8 cellular contexts compared by ENCODE assay signal in the genomic region with DNA sequence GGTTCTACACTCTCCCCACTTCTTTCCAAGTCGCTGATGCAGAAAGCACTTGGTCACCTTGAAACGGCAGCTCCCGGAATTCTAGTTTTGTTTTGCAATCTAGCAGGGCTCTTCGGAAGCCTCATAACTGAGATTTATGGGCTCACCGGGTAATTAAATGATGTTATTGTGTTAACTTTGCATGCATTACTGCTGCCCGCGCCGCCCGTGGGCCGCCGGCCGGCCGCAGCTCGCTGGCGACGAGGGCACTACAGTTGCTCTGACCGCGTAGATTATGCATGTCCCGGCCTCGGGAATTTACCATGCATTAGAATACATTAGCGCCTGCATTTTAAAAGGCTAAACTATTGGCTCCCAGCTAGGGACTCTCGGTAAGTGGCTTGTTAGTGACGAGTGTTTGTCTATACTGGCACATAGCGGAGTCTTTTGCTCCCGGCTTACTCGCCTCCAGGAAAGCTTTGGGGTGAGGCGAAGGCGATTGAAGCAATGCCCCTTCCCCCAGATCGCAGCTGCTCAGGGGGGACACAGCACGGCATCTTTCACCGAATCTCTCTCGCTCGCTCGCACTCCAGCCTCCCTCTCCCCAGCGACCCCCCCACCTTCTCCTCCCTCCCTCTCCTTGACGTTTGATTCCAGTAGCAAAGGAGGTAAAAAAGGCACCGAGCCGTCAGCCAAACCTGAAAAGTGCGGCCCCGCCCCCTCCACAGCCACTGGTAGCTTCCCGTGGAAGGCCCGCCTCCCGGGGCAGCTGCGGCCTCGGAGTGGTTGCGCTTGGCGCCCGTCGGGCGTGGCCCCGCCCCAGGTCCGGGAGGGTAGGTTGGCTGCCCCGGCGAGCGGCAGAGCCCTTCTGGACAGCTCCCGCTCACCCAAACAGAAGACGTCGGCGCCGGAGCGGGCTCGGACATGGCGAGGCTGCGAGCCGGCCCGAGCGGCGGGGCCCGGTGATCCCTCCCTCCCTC. TPM values are rescaled to one million over a fixed set of nuclear protein-coding genes. Genes with fewer than 3 reads are reported as not detected.
DNase-seq lines count a peak whose midpoint lies in the region; ATAC-seq, FAIRE-seq and TF ChIP-seq lines count a peak whose summit lies in the region.

A gene (plus strand): TSS at position 839 of the 959 bp plus-strand sequence. CDS start 343 bp downstream, outside the sequence.

- no peaks in the 10 kb centered on the region for H3K9me3 Mint-ChIP-seq in activated naive CD4-positive, alpha-beta T cell treated with anti-CD3 and anti-CD28 coated beads for 36 hours

- peak within 1 kb of the TSS; percentile 51 for H3K4me3 Mint-ChIP-seq in activated naive CD4-positive, alpha-beta T cell treated with anti-CD3 and anti-CD28 coated beads for 36 hours

- H3K9me3 ChIP-seq in neuron (ENCODE audit: low read length), result no peaks in the 10 kb centered on the region

- no peak within 1 kb of the TSS for H3K27ac ChIP-seq in substantia nigra (ENCODE audit: low read depth, low read length, poor library complexity, severe bottlenecking)

- intact Hi-C loops in activated naive CD4-positive, alpha-beta T cell treated with anti-CD3 and anti-CD28 coated beads for 36 hours (cut with micrococcal nuclease), result loop anchor here (2.0 to 5.0 kb wide), 7 partner anchors 127 to 1848 kb away; a partner anchor contains a TSS

- no peak for TF ChIP-seq CTCF in AG10803 (conservative IDR thresholded peaks at IDR 0.05; ENCODE audit: low read length)

- no peaks in the 10 kb centered on the region for H3K36me3 ChIP-seq in neuron (ENCODE audit: insufficient read depth, low read length)

- DNase-seq in AG10803 (ENCODE audit: low read depth) (peak; percentile 87), M059J (ENCODE audit: low read depth) (peak; percentile 95), SIG-M5 treated with dmso at 0.1 percent for 504 hours (lab: John Stamatoyannopoulos, UW; ENCODE audit: unreplicated experiment) (peak; percentile 87), frontal cortex (ENCODE audit: low spot score in 2 of 2) (peak; percentile 94 to 97), substantia nigra (lab: John Stamatoyannopoulos, UW) (peak; percentile 13 to 97 (median 80))
- peak; percentile 77 for DNase-seq in activated naive CD4-positive, alpha-beta T cell treated with anti-CD3 and anti-CD28 coated beads for 36 hours

- H3K4me1 ChIP-seq in neuron (ENCODE audit: insufficient read depth, low read length), result peaks cover 55% of the 10 kb centered on the region

- H2AFZ ChIP-seq in neuron (ENCODE audit: low read depth, low read length), result peak within 1 kb of the TSS; percentile 91

- CTCF ChIA-PET in activated naive CD4-positive, alpha-beta T cell treated with anti-CD3 and anti-CD28 coated beads for 36 hours (lab: Charles Lee), result no interaction called here

- H3K4me3 ChIP-seq in AG10803 (ENCODE audit: low read length) (peak within 1 kb of the TSS; percentile 68), neuron (ENCODE audit: low read length) (peak within 1 kb of the TSS; percentile 75)

- H3K27ac Mint-ChIP-seq in activated naive CD4-positive, alpha-beta T cell treated with anti-CD3 and anti-CD28 coated beads for 36 hours, result no peak within 1 kb of the TSS

- peaks cover 53% of the 10 kb centered on the region for H3K4me1 Mint-ChIP-seq in activated naive CD4-positive, alpha-beta T cell treated with anti-CD3 and anti-CD28 coated beads for 36 hours (ENCODE audit: low read depth)

- ATAC-seq in GM21447 (IDR thresholded peaks at IDR 0.05; ENCODE audit: unreplicated experiment), result peak; percentile 55

- H3K27me3 Mint-ChIP-seq in activated naive CD4-positive, alpha-beta T cell treated with anti-CD3 and anti-CD28 coated beads for 36 hours (ENCODE audit: low read depth), result peaks cover 88% of the 10 kb centered on the region

- H3K36me3 Mint-ChIP-seq in activated naive CD4-positive, alpha-beta T cell treated with anti-CD3 and anti-CD28 coated beads for 36 hours (ENCODE audit: low read depth), result no peaks in the 10 kb centered on the region

- no peak for FAIRE-seq in frontal cortex (lab: Jason Lieb, UNC)

- peaks cover 58% of the 10 kb centered on the region for H3K27me3 ChIP-seq in neuron (ENCODE audit: insufficient read depth, low read length)

RNA-seq across cellular contexts. Expression of the gene that starts here (rescaled TPM):
- 1.2 and 1.5 TPM in 2 replicates for total RNA-seq in M059J (2014; rRNA removed; shearing (Covaris generic))
- not detected for total RNA-seq in activated naive CD4-positive, alpha-beta T cell treated with anti-CD3 and anti-CD28 coated beads for 36 hours
- 1.2 TPM for total RNA-seq in frontal cortex

Comparison
In these comparisons a context has a peak if more than half of its experiments do, and no peak if none do; other contexts are left out.
1. Peak in DNase-seq in activated naive CD4-positive, alpha-beta T cell treated with anti-CD3 and anti-CD28 coated beads for 36 hours; RNA of the gene not detected or under 1 TPM.